1 cellular context compared by ENCODE assay signal in the genomic region with DNA sequence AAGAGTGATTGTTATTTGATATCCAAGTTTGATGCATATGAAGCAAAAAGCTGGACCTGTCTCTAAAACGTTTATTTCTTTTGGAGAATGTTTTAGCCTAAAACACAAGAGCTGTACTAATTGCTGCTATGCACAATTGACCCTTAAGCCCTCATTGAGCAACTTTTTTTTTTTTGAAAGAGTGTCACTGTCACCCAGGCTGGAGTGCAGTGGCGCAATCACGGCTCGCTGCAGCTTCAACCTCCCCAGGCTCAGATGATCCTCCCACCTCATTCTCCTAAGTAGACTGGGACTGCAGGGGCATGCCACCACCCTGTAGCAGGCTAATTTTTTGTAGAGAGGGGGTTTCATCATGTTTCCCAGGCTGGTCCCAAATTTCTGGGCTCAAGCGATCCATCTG.
TF ChIP-seq lines count a peak whose summit lies in the region.

No MANE protein-coding gene starts in this region.

TF ChIP-seq in HepG2, 621 proteins besides CTCF, POLR2A, EP300 and RAD21 (continued from another document):
- TF ChIP-seq, protein P1, sequence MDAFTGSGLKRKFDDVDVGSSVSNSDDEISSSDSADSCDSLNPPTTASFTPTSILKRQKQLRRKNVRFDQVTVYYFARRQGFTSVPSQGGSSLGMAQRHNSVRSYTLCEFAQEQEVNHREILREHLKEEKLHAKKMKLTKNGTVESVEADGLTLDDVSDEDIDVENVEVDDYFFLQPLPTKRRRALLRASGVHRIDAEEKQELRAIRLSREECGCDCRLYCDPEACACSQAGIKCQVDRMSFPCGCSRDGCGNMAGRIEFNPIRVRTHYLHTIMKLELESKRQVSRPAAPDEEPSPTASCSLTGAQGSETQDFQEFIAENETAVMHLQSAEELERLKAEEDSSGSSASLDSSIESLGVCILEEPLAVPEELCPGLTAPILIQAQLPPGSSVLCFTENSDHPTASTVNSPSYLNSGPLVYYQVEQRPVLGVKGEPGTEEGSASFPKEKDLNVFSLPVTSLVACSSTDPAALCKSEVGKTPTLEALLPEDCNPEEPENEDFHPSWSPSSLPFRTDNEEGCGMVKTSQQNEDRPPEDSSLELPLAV (CRISPR knock-in tag; conservative IDR thresholded peaks at IDR 0.05; ENCODE audit: low read depth): no peak
- TF ChIP-seq ZZZ3 (CRISPR knock-in tag; IDR thresholded peaks at IDR 0.05; ENCODE audit: borderline replicate concordance) (no peak), THAP11 (CRISPR knock-in tag; IDR thresholded peaks at IDR 0.05) (peak; percentile 25; the same call in 1 of the 2 replicates), ZNF292 (CRISPR knock-in tag; IDR thresholded peaks at IDR 0.05; ENCODE audit: borderline replicate concordance, low read depth) (peak; percentile 86), SOX6 (IDR thresholded peaks at IDR 0.05) (no peak), SOX6 (CRISPR knock-in tag; IDR thresholded peaks at IDR 0.05) (peak; percentile 33; the same call in 1 of the 2 replicates), MEIS1 (CRISPR knock-in tag; IDR thresholded peaks at IDR 0.05; ENCODE audit: borderline replicate concordance) (0 out of 2 replicates have a peak, but pooled peaks have one; percentile 51), ZNF788 (CRISPR knock-in tag; IDR thresholded peaks at IDR 0.05; ENCODE audit: borderline replicate concordance) (peak; percentile 29; the same call in 1 of the 2 replicates), ZFP36L2 (CRISPR knock-in tag; IDR thresholded peaks at IDR 0.05) (no peak), CEBPB (IDR thresholded peaks at IDR 0.05; ENCODE audit: borderline replicate concordance, low read depth, low read length) (peak; percentile 94), ZNF572 (CRISPR knock-in tag; IDR thresholded peaks at IDR 0.05) (no peak), HNF4G (IDR thresholded peaks at IDR 0.05; ENCODE audit: borderline replicate concordance, low read depth, low read length) (peak; percentile 65), HNF4G (CRISPR knock-in tag; IDR thresholded peaks at IDR 0.05; ENCODE audit: borderline replicate concordance, low read depth) (no peak), ATF1 (CRISPR knock-in tag; IDR thresholded peaks at IDR 0.05) (no peak), BCL6 (CRISPR knock-in tag; IDR thresholded peaks at IDR 0.05) (0 out of 2 replicates have a peak, but pooled peaks have one; percentile 28), NR2F6 (IDR thresholded peaks at IDR 0.05) (peak; percentile 70), NR2F6 (CRISPR knock-in tag; IDR thresholded peaks at IDR 0.05) (peak; percentile 72), SOX5 (CRISPR knock-in tag; IDR thresholded peaks at IDR 0.05; ENCODE audit: borderline replicate concordance) (0 out of 2 replicates have a peak, but pooled peaks have one; percentile 16), HOXA3 (CRISPR knock-in tag; IDR thresholded peaks at IDR 0.05) (peak; percentile 40; the same call in 1 of the 2 replicates), NR2C2 (CRISPR knock-in tag; IDR thresholded peaks at IDR 0.05; ENCODE audit: borderline replicate concordance) (0 out of 2 replicates have a peak, but pooled peaks have one; percentile 22)
- TF ChIP-seq, protein P2, sequence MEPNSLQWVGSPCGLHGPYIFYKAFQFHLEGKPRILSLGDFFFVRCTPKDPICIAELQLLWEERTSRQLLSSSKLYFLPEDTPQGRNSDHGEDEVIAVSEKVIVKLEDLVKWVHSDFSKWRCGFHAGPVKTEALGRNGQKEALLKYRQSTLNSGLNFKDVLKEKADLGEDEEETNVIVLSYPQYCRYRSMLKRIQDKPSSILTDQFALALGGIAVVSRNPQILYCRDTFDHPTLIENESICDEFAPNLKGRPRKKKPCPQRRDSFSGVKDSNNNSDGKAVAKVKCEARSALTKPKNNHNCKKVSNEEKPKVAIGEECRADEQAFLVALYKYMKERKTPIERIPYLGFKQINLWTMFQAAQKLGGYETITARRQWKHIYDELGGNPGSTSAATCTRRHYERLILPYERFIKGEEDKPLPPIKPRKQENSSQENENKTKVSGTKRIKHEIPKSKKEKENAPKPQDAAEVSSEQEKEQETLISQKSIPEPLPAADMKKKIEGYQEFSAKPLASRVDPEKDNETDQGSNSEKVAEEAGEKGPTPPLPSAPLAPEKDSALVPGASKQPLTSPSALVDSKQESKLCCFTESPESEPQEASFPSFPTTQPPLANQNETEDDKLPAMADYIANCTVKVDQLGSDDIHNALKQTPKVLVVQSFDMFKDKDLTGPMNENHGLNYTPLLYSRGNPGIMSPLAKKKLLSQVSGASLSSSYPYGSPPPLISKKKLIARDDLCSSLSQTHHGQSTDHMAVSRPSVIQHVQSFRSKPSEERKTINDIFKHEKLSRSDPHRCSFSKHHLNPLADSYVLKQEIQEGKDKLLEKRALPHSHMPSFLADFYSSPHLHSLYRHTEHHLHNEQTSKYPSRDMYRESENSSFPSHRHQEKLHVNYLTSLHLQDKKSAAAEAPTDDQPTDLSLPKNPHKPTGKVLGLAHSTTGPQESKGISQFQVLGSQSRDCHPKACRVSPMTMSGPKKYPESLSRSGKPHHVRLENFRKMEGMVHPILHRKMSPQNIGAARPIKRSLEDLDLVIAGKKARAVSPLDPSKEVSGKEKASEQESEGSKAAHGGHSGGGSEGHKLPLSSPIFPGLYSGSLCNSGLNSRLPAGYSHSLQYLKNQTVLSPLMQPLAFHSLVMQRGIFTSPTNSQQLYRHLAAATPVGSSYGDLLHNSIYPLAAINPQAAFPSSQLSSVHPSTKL (CRISPR knock-in tag; IDR thresholded peaks at IDR 0.05): peak; percentile 48
- TF ChIP-seq, protein P3, sequence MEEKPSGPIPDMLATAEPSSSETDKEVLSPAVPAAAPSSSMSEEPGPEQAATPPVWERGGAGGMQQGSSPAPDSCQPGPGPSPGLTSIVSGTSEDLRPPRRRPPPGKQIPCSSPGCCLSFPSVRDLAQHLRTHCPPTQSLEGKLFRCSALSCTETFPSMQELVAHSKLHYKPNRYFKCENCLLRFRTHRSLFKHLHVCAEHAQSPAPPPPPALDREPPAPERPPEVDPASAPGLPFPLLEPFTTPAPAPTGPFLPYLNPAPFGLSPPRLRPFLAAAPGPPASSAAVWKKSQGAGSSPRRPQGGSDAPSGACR (CRISPR knock-in tag; IDR thresholded peaks at IDR 0.05): 0 out of 2 replicates have a peak, but pooled peaks have one; percentile 49
- TF ChIP-seq, protein P4, sequence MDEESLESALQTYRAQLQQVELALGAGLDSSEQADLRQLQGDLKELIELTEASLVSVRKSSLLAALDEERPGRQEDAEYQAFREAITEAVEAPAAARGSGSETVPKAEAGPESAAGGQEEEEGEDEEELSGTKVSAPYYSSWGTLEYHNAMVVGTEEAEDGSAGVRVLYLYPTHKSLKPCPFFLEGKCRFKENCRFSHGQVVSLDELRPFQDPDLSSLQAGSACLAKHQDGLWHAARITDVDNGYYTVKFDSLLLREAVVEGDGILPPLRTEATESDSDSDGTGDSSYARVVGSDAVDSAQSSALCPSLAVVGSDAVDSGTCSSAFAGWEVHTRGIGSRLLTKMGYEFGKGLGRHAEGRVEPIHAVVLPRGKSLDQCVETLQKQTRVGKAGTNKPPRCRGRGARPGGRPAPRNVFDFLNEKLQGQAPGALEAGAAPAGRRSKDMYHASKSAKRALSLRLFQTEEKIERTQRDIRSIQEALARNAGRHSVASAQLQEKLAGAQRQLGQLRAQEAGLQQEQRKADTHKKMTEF (CRISPR knock-in tag; IDR thresholded peaks at IDR 0.05): peak; percentile 60; the same call in 1 of the 2 replicates
